ENCODE assay signal across 8 cellular contexts in genomic region chr9:136370037-136370436, GRCh38.
"Had no signal": no experiment of that assay in that cellular context is flagged by ENCODE, and none has a peak within 500 bp of the region (broad histone marks: within the 10 kb centered on the region; RNA-seq: fewer than 3 reads in every experiment).

No MANE protein-coding gene starts in this region.

- H3K36me3 ChIP-seq: HAP-1 had no signal

- H3K27ac ChIP-seq: GM23248, HL-60 had no signal

- H3K4me3 ChIP-seq: GM23248, HAP-1 had no signal

- DNase-seq: GM23248, GOT3, HFFc6, KG1 had no signal

- H3K9ac ChIP-seq: GM23248 had no signal

- FAIRE-seq: H54, HepG2 had no signal

- H2AFZ ChIP-seq: GM23248 had no signal

- H3K4me1 ChIP-seq: HAP-1 had no signal

- H3K9me3 ChIP-seq: HAP-1 had no signal
